Comparison of ENCODE assay signal across 1 cellular context in genomic region chr11:124745270-124745834, GRCh38.
TF ChIP-seq lines count a peak whose summit lies in the region.

No MANE protein-coding gene starts in this region.

TF ChIP-seq in GM12878, 131 proteins besides CTCF, POLR2A, EP300 and RAD21:
- TF ChIP-seq E4F1 (IDR thresholded peaks at IDR 0.05; ENCODE audit: borderline replicate concordance, partially characterized antibody) (no peak), CHD4 (IDR thresholded peaks at IDR 0.05) (no peak), IKZF1 (conservative IDR thresholded peaks at IDR 0.05) (no peak), LARP7 (IDR thresholded peaks at IDR 0.05) (no peak), NR2C1 (IDR thresholded peaks at IDR 0.05) (no peak), SUPT20H (IDR thresholded peaks at IDR 0.05; ENCODE audit: borderline replicate concordance, control insufficient read depth, low read depth, low read length) (no peak), CUX1 (IDR thresholded peaks at IDR 0.05; ENCODE audit: insufficient replicate concordance, low read depth, low read length) (no peak), CHD1 (IDR thresholded peaks at IDR 0.05; ENCODE audit: low read depth, low read length) (no peak), TCF3 (IDR thresholded peaks at IDR 0.05; ENCODE audit: borderline replicate concordance, insufficient read depth, low read depth, low read length) (no peak)
TF ChIP-seq in GM12878: peak in this region for 0.
